Comparison of ENCODE assay signal across 15 cellular contexts in the genomic region with DNA sequence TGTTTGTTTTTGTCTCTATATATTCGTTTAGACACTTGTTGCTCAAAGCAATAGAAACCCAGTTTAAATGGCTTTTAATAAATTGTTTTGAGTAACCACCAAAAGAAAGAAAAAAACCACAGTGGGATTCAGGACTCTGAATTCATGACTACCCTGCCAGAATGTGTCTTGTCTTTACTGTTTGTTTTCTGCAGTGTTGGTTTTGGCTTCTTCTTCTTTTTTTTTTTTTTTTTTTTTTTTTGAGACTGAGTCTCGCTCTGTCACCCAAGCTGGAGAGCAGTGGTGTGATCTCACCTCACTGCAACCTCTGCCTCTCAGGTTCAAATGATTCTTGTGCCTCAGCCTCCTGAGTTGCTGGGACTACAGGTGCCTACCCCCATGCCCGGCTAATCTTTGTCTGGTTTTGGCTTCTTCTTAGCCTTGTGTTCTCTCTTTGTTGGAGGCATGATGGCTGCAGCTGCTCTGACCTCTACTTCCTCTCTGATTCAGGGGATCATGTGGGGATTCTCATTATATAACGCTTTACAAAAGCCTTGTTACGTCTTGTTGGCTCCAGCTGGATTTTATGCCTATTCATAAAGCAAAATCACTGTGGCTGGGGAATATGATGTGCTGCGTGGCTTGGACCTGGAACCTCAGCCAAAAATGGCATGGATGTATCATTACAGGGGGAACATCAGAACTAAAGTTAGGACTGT. TPM values are rescaled to one million over a fixed set of nuclear protein-coding genes. Genes with fewer than 3 reads are reported as not detected.
DNase-seq lines count a peak whose midpoint lies in the region; ATAC-seq and TF ChIP-seq lines count a peak whose summit lies in the region.
"Had no signal": no experiment of that assay in that cellular context is flagged by ENCODE, and none has a peak within 500 bp of the region (broad histone marks: within the 10 kb centered on the region; RNA-seq: fewer than 3 reads in every experiment).

No MANE protein-coding gene starts in this region.

- H3K9ac ChIP-seq in neuronal stem cell (ENCODE audit: low read depth, low read length, poor library complexity), result no peak overlapping the region

- no peak for ATAC-seq in upper lobe of right lung
- ATAC-seq: stimulated activated memory B cell treated with anti-CD40 and anti-IgM and Interleukin-4, amounts not matched to agents 10 μg/mL and 1 μg/mL and 100 μg/mL, for 72 hours had no signal

- H4K91ac ChIP-seq in neuronal stem cell (ENCODE audit: low read depth, low read length, poor library complexity), result no peak overlapping the region

- DNase-seq in KBM-7, result peak; percentile 50
- peak; percentile 61 to 76 for DNase-seq in NCI-H2081 (lab: John Stamatoyannopoulos, UW)
- DNase-seq in astrocyte of the cerebellum (ENCODE audit: low read depth), result peak; percentile 52
- no peak for DNase-seq in neuronal stem cell (ENCODE audit: low spot score)
- no peak for DNase-seq in posterior cingulate gyrus
- DNase-seq in midbrain (lab: John Stamatoyannopoulos, UW), result no peak
- no peak for DNase-seq in upper lobe of right lung
- DNase-seq in stimulated activated CD4-positive, alpha-beta T cell treated with anti-CD3 and anti-CD28 coated beads, Interleukin-4, amount 100 ng/mL, for 4 hours, result no peak
- DNase-seq: activated T-cell treated with anti-CD3 and anti-CD28 coated beads, Interleukin-2, amount 50 U/mL, for 48 hours; DMS 273 treated with DMSO at 0.1 percent for 48 hours; foreskin fibroblast; HCEC 1CT had no signal

- H3K4me1 ChIP-seq in neuronal stem cell (ENCODE audit: control insufficient read depth in 2 of 2, insufficient read depth in 1 of 2, low read depth in 1 of 2, low read length in 2 of 2) (peaks cover 0 to 10% of the 10 kb centered on the region in 2 donors), upper lobe of right lung (no peaks in the 10 kb centered on the region)

- H3K36me3 ChIP-seq in neuronal stem cell (replicated peaks in 1 of 2; ENCODE audit: control insufficient read depth in 2 of 2, insufficient read depth in 2 of 2, low read length in 2 of 2) (no peaks in the 10 kb centered on the region), upper lobe of right lung (no peaks in the 10 kb centered on the region)

- intact Hi-C loops in posterior cingulate gyrus (cut with DNase I), result no loop called here
- intact Hi-C loops in upper lobe of right lung (cut with DNase I), result no loop called here

- no peak overlapping the region for H3K27ac ChIP-seq in neuronal stem cell (replicated peaks; ENCODE audit: low read length)
- H3K27ac ChIP-seq in upper lobe of right lung, result no peak overlapping the region

- H2BK120ac ChIP-seq in neuronal stem cell (ENCODE audit: low read depth, low read length), result no peak overlapping the region

- H2BK15ac ChIP-seq in neuronal stem cell (ENCODE audit: low read length), result no peak overlapping the region

- H3K14ac ChIP-seq in neuronal stem cell (ENCODE audit: low read length), result no peak overlapping the region

- no peak overlapping the region for H3K4me3 ChIP-seq in astrocyte of the cerebellum (ENCODE audit: low read depth, low read length)
- no peak overlapping the region for H3K4me3 ChIP-seq in neuronal stem cell (ENCODE audit: low read length in 2 of 2)
- no peak overlapping the region for H3K4me3 ChIP-seq in upper lobe of right lung

- no peak overlapping the region for H3K4me2 ChIP-seq in neuronal stem cell (ENCODE audit: insufficient read depth, low read length, poor library complexity, severe bottlenecking)

- no peak overlapping the region for H3K18ac ChIP-seq in neuronal stem cell (ENCODE audit: low read length)

- no peak overlapping the region for H4K8ac ChIP-seq in neuronal stem cell (ENCODE audit: low read depth, low read length)

- no CpG with 5 or more reads among the region's 6 CpGs for WGBS in neuronal stem cell (ENCODE audit: extremely low coverage in 2 of 2, insufficient read length in 2 of 2, insufficient replicate concordance in 1 of 2), 2 donors

- no peak overlapping the region for H2BK5ac ChIP-seq in neuronal stem cell (ENCODE audit: low read length)

- no peaks in the 10 kb centered on the region for H3K79me1 ChIP-seq in neuronal stem cell (ENCODE audit: low read depth, low read length)

- no peak overlapping the region for H2BK12ac ChIP-seq in neuronal stem cell (ENCODE audit: low read length)

- in situ Hi-C loops in KBM-7 (cut with MboI; ENCODE audit: low pct_unique_long_range_greater_than_20kb, low sequenced_read_pairs) (no loop called here), astrocyte of the cerebellum (cut with HindIII; ENCODE audit: low sequenced_read_pairs) (no loop called here)

- no peaks in the 10 kb centered on the region for H3K9me3 ChIP-seq in neuronal stem cell (replicated peaks in 1 of 2; ENCODE audit: control insufficient read depth in 2 of 2, insufficient read depth in 1 of 2, low read depth in 1 of 2, low read length in 2 of 2)
- no peaks in the 10 kb centered on the region for H3K9me3 ChIP-seq in upper lobe of right lung

- H2AFZ ChIP-seq in neuronal stem cell (ENCODE audit: low read length), result peak overlapping the region; percentile 70

- TF ChIP-seq CTCF in astrocyte of the cerebellum (IDR thresholded peaks at IDR 0.05; ENCODE audit: low read depth, low read length, missing control alignments), result no peak
- no peak for TF ChIP-seq CTCF in upper lobe of right lung (IDR thresholded peaks at IDR 0.05)

- no peak overlapping the region for H3K23ac ChIP-seq in neuronal stem cell (ENCODE audit: low read depth, low read length, poor library complexity)

- no peak overlapping the region for H2AK5ac ChIP-seq in neuronal stem cell (ENCODE audit: low read depth, low read length)

- H3K27me3 ChIP-seq in neuronal stem cell (ENCODE audit: control insufficient read depth in 3 of 3, insufficient read depth in 3 of 3, low read depth in 1 of 3, low read length in 3 of 3), result no peaks in the 10 kb centered on the region
- H3K27me3 ChIP-seq in upper lobe of right lung, result no peaks in the 10 kb centered on the region

- no peak overlapping the region for H3K4ac ChIP-seq in neuronal stem cell (ENCODE audit: low read length)

RNA-seq across cellular contexts. Expression of a gene that starts 54.0 kb away (rescaled TPM):
- polyA plus RNA-seq in neuronal stem cell (2013, experiment 1 of 2), result 6.4 TPM
- 6.5 TPM for polyA plus RNA-seq in neuronal stem cell (2013, experiment 2 of 2)
- total RNA-seq in upper lobe of right lung, result 26.0 TPM
- total RNA-seq: skeletal muscle tissue had no signal
- polyA plus RNA-seq: IgD-negative memory B cell had no signal

Comparison
In these comparisons a context has a peak if more than half of its experiments do, and no peak if none do; other contexts are left out.
1. DNase-seq: peak in KBM-7 (single experiment), NCI-H2081 (2 of 2) and astrocyte of the cerebellum (single experiment); none in neuronal stem cell (single experiment), posterior cingulate gyrus (0 of 10), midbrain (single experiment), upper lobe of right lung (single experiment) and stimulated activated CD4-positive, alpha-beta T cell treated with anti-CD3 and anti-CD28 coated beads, Interleukin-4, amount 100 ng/mL, for 4 hours (0 of 2).